12 cellular contexts compared by ENCODE assay signal in the genomic region with DNA sequence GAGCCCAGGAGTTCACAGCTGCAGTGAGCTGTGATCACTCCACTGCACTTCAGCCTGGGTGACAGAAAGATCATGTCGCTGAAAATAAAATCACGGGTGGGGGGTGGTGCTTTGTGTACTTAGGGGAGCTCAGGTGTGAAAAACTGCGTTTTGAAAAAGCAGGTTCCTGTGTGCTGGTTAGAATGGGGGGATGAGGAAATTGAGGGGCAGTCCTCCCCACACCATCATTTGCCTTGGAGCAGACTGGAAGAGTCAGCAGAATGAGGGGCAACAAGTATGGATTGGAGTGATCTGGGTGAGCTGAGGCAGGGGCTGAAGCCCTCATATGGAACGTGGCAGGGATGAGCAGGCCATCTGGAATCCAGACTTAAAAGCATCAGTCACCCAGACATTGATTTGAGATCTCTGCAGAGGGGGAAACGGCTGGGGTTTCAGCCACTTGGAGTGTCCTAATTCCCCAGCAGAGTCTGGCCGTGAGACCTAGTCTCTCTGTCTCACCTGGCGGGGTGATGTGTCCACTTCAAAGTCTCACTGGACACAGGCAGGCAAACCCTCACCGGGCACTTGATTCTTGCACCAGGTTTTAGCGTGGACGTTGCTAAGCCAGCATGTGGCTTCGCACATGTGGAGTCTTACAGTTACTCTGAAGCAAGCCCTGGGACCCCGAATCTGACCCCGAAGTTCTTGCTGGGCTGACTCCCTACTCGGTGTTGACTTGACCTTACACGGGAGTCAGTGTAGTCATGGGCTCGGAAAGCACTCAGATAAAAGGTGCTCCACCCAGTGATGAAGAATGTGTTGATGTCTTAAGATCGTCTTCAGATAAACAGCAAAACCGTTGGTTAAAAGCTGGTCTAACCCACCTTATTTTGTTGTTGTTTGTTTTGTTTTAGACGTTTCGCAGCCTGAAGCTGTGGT.
DNase-seq lines count a peak whose midpoint lies in the region; ATAC-seq lines count a peak whose summit lies in the region.
"Had no signal": no experiment of that assay in that cellular context is flagged by ENCODE, and none has a peak within 500 bp of the region (broad histone marks: within the 10 kb centered on the region; RNA-seq: fewer than 3 reads in every experiment).

No MANE protein-coding gene starts in this region.

- H3K4me1 ChIP-seq in neuronal stem cell (ENCODE audit: control insufficient read depth in 2 of 2, insufficient read depth in 1 of 2, low read depth in 1 of 2, low read length in 2 of 2): peaks cover 4 to 16% of the 10 kb centered on the region in 2 donors

- H3K27ac ChIP-seq in neuronal stem cell (replicated peaks; ENCODE audit: low read length): no peak overlapping the region

- no peak overlapping the region for H3K9ac ChIP-seq in neuronal stem cell (ENCODE audit: low read depth, low read length, poor library complexity)

- peak overlapping the region; percentile 33 for H3K27ac Mint-ChIP-seq in activated naive CD8-positive, alpha-beta T cell treated with anti-CD3 and anti-CD28 coated beads, Interleukin-2, amount 50 U/mL, for 24 hours

- no peak overlapping the region for H2BK15ac ChIP-seq in neuronal stem cell (ENCODE audit: low read length)

- peaks cover 5% of the 10 kb centered on the region for H3K36me3 Mint-ChIP-seq in activated naive CD8-positive, alpha-beta T cell treated with anti-CD3 and anti-CD28 coated beads, Interleukin-2, amount 50 U/mL, for 24 hours (ENCODE audit: low read depth)

- no peak overlapping the region for H2BK5ac ChIP-seq in neuronal stem cell (ENCODE audit: low read length)

- H3K4me3 ChIP-seq in neuronal stem cell (ENCODE audit: low read length in 2 of 2): no peak overlapping the region

- DNase-seq in NCI-H2171 treated with DMSO at 0.1 percent for 48 hours (lab: John Stamatoyannopoulos, UW) (peak; percentile 29), NCI-H2171 (lab: John Stamatoyannopoulos, UW) (no peak), NCI-H82 treated with DMSO at 0.1 percent for 48 hours (lab: John Stamatoyannopoulos, UW; ENCODE audit: unreplicated experiment) (peak; percentile 11), neuronal stem cell (ENCODE audit: low spot score) (no peak), NCI-H2107 (lab: John Stamatoyannopoulos, UW) (no peak), Kasumi-1 (lab: John Stamatoyannopoulos, UW) (no peak)
- DNase-seq in activated naive CD8-positive, alpha-beta T cell treated with anti-CD3 and anti-CD28 coated beads, Interleukin-2, amount 50 U/mL, for 24 hours: no peak
- DNase-seq: 8988T, COR-L47, hippocampal formation, small intestine had no signal

- peaks cover 7 to 20% of the 10 kb centered on the region in 2 donors for H3K36me3 ChIP-seq in neuronal stem cell (replicated peaks in 1 of 2; ENCODE audit: control insufficient read depth in 2 of 2, insufficient read depth in 2 of 2, low read length in 2 of 2)

- no peaks in the 10 kb centered on the region for H3K27me3 Mint-ChIP-seq in activated naive CD8-positive, alpha-beta T cell treated with anti-CD3 and anti-CD28 coated beads, Interleukin-2, amount 50 U/mL, for 24 hours

- no peaks in the 10 kb centered on the region for H3K9me3 Mint-ChIP-seq in activated naive CD8-positive, alpha-beta T cell treated with anti-CD3 and anti-CD28 coated beads, Interleukin-2, amount 50 U/mL, for 24 hours

- no peak overlapping the region for H3K4ac ChIP-seq in neuronal stem cell (ENCODE audit: low read length)

- H2AK5ac ChIP-seq in neuronal stem cell (ENCODE audit: low read depth, low read length): no peak overlapping the region

- H3K27me3 ChIP-seq in neuronal stem cell (ENCODE audit: control insufficient read depth in 3 of 3, insufficient read depth in 3 of 3, low read depth in 1 of 3, low read length in 3 of 3): no peaks in the 10 kb centered on the region

- no peak overlapping the region for H4K91ac ChIP-seq in neuronal stem cell (ENCODE audit: low read depth, low read length, poor library complexity)

- no peak overlapping the region for H2BK12ac ChIP-seq in neuronal stem cell (ENCODE audit: low read length)

- H4K8ac ChIP-seq in neuronal stem cell (ENCODE audit: low read depth, low read length): no peak overlapping the region

- ATAC-seq in activated naive CD8-positive, alpha-beta T cell treated with anti-CD3 and anti-CD28 coated beads, Interleukin-2, amount 50 U/mL, for 24 hours: no peak
- no peak for ATAC-seq in GM18511 (IDR thresholded peaks at IDR 0.05; ENCODE audit: unreplicated experiment)

- no peak overlapping the region for H3K18ac ChIP-seq in neuronal stem cell (ENCODE audit: low read length)

- peaks cover 12% of the 10 kb centered on the region for H3K79me1 ChIP-seq in neuronal stem cell (ENCODE audit: low read depth, low read length)

- no peak overlapping the region for H2BK120ac ChIP-seq in neuronal stem cell (ENCODE audit: low read depth, low read length)

- H3K4me3 Mint-ChIP-seq in activated naive CD8-positive, alpha-beta T cell treated with anti-CD3 and anti-CD28 coated beads, Interleukin-2, amount 50 U/mL, for 24 hours: no peak overlapping the region

- no peak overlapping the region for H3K4me2 ChIP-seq in neuronal stem cell (ENCODE audit: insufficient read depth, low read length, poor library complexity, severe bottlenecking)

- H2AFZ ChIP-seq in neuronal stem cell (ENCODE audit: low read length): no peak overlapping the region

- H3K14ac ChIP-seq in neuronal stem cell (ENCODE audit: low read length): no peak overlapping the region

- H3K4me1 Mint-ChIP-seq in activated naive CD8-positive, alpha-beta T cell treated with anti-CD3 and anti-CD28 coated beads, Interleukin-2, amount 50 U/mL, for 24 hours: peaks cover 72% of the 10 kb centered on the region

- H3K9me3 ChIP-seq in neuronal stem cell (replicated peaks in 1 of 2; ENCODE audit: control insufficient read depth in 2 of 2, insufficient read depth in 1 of 2, low read depth in 1 of 2, low read length in 2 of 2): no peaks in the 10 kb centered on the region

- no CpG with 5 or more reads among the region's 20 CpGs for WGBS in neuronal stem cell (ENCODE audit: extremely low coverage in 2 of 2, insufficient read length in 2 of 2, insufficient replicate concordance in 1 of 2), 2 donors

- H3K23ac ChIP-seq in neuronal stem cell (ENCODE audit: low read depth, low read length, poor library complexity): peak overlapping the region; percentile 76

Comparison
In these comparisons a context has a peak if more than half of its experiments do, and no peak if none do; other contexts are left out.
1. DNase-seq: peak in NCI-H2171 treated with DMSO at 0.1 percent for 48 hours (single experiment) and NCI-H82 treated with DMSO at 0.1 percent for 48 hours (single experiment); none in NCI-H2171 (single experiment), activated naive CD8-positive, alpha-beta T cell treated with anti-CD3 and anti-CD28 coated beads, Interleukin-2, amount 50 U/mL, for 24 hours (single experiment), neuronal stem cell (single experiment), NCI-H2107 (single experiment) and Kasumi-1 (0 of 2).